Comparison of ENCODE assay signal across 8 cellular contexts in genomic region chr20:41138217-41138526, GRCh38. TPM values are rescaled to one million over a fixed set of nuclear protein-coding genes. Genes with fewer than 3 reads are reported as not detected.
A peak's percentile ranks its signal among the peaks of the same experiment; 100 is the strongest.
DNase-seq lines count a peak whose midpoint lies in the region; ATAC-seq and TF ChIP-seq lines count a peak whose summit lies in the region.

No MANE protein-coding gene starts in this region.

- no peak for DNase-seq in activated T-cell treated with anti-CD3 and anti-CD28 coated beads, Interleukin-2, amount 50 U/mL, for 24 hours
- DNase-seq in activated T-cell treated with anti-CD3 and anti-CD28 coated beads, Interleukin-2, amount 50 U/mL, for 48 hours: no peak
- DNase-seq in left kidney (ENCODE audit: low read depth, low spot score): peak; percentile 53
- no peak for DNase-seq in tibial nerve (ENCODE audit: low spot score in 2 of 2)
- no peak for DNase-seq in GF-D8 (lab: John Stamatoyannopoulos, UW)
- DNase-seq in COR-L47 (lab: John Stamatoyannopoulos, UW): no peak

- peaks cover 79% of the 10 kb centered on the region for H3K4me1 Mint-ChIP-seq in activated T-cell treated with anti-CD3 and anti-CD28 coated beads, Interleukin-2, amount 50 U/mL, for 24 hours (ENCODE audit: low read depth)

- TF ChIP-seq POLR2A in tibial nerve (IDR thresholded peaks at IDR 0.05): no peak

- H3K27me3 Mint-ChIP-seq in activated T-cell treated with anti-CD3 and anti-CD28 coated beads, Interleukin-2, amount 50 U/mL, for 24 hours: no peaks in the 10 kb centered on the region

- peaks cover 34% of the 10 kb centered on the region for H3K36me3 Mint-ChIP-seq in activated T-cell treated with anti-CD3 and anti-CD28 coated beads, Interleukin-2, amount 50 U/mL, for 24 hours (ENCODE audit: low read depth)

- H3K4me3 ChIP-seq in tibial nerve: peak overlapping the region; percentile 42 to 83 (median 80)

- ATAC-seq in HG03378 (IDR thresholded peaks at IDR 0.05; ENCODE audit: unreplicated experiment): no peak

- H3K27ac Mint-ChIP-seq in activated T-cell treated with anti-CD3 and anti-CD28 coated beads, Interleukin-2, amount 50 U/mL, for 24 hours: peak overlapping the region; percentile 97

- no peaks in the 10 kb centered on the region for H3K27me3 ChIP-seq in tibial nerve

- H3K9me3 ChIP-seq in tibial nerve: no peaks in the 10 kb centered on the region

- H3K9me3 Mint-ChIP-seq in activated T-cell treated with anti-CD3 and anti-CD28 coated beads, Interleukin-2, amount 50 U/mL, for 24 hours: no peaks in the 10 kb centered on the region

- H3K4me3 Mint-ChIP-seq in activated T-cell treated with anti-CD3 and anti-CD28 coated beads, Interleukin-2, amount 50 U/mL, for 24 hours: peak overlapping the region; percentile 94

- no peak for TF ChIP-seq CTCF in tibial nerve (IDR thresholded peaks at IDR 0.05)

- H3K36me3 ChIP-seq in tibial nerve: no peaks in the 10 kb centered on the region

- 0 to 2% methylated on average over 4 of the region's 4 CpGs for WGBS in tibial nerve, 2 donors

- H3K4me1 ChIP-seq in tibial nerve: peaks cover 0 to 68% (median 38%) of the 10 kb centered on the region in 4 donors

- H3K27ac ChIP-seq in angular gyrus (ENCODE audit: low read depth, low read length) (peak overlapping the region; percentile 37), tibial nerve (peak overlapping the region; percentile 94 to 100 (median 96))

- TF ChIP-seq EP300 in tibial nerve (IDR thresholded peaks at IDR 0.05): no peak

RNA-seq across cellular contexts. Expression of gene PLCG1, which starts 0.8 kb away (rescaled TPM):
- 100 to 1,000 TPM; 127 to 165 (median 144) TPM for total RNA-seq in tibial nerve
